26 cellular contexts compared by ENCODE assay signal in genomic region chr3:164407111-164407510, GRCh38.
"Had no signal": no experiment of that assay in that cellular context is flagged by ENCODE, and none has a peak within 500 bp of the region (broad histone marks: within the 10 kb centered on the region; RNA-seq: fewer than 3 reads in every experiment).

No MANE protein-coding gene starts in this region.

- H3K27me3 ChIP-seq: neural progenitor cell, neutrophil, ovary, right atrium auricular region, right lobe of liver, stomach, testis, thyroid gland, upper lobe of right lung had no signal

- H3K9me3 ChIP-seq: neutrophil, ovary, right atrium auricular region, right lobe of liver, testis, thyroid gland, upper lobe of right lung had no signal

- H3K36me3 ChIP-seq: left ventricle myocardium inferior, neural progenitor cell, neutrophil, ovary, right atrium auricular region, right lobe of liver, stomach, thyroid gland, upper lobe of right lung had no signal

- H3K4me1 ChIP-seq: left ventricle myocardium inferior, neural progenitor cell, right atrium auricular region, right lobe of liver, stomach, testis, thyroid gland, upper lobe of right lung had no signal

- H3K9ac ChIP-seq: neural progenitor cell had no signal

- H2AFZ ChIP-seq: neural progenitor cell had no signal

- H3K27ac ChIP-seq: left ventricle myocardium inferior, neural progenitor cell, neutrophil, ovary, right atrium auricular region, right lobe of liver, stomach, testis, thyroid gland, upper lobe of right lung had no signal

- ATAC-seq: natural killer cell; right lobe of liver; stimulated activated memory B cell treated with anti-CD40 and anti-IgM and Interleukin-4, amounts not matched to agents 10 μg/mL and 1 μg/mL and 100 μg/mL, for 72 hours; stimulated activated naive CD8-positive, alpha-beta T cell treated with anti-CD3 and anti-CD28 coated beads, Interleukin-15, Interleukin-2, amounts not matched to agents 100 U/mL and 50 U/mL, for 24 hours; upper lobe of right lung had no signal

- H3K4me3 ChIP-seq: left ventricle myocardium inferior, neural progenitor cell, ovary, right atrium auricular region, right lobe of liver, smooth muscle cell, stomach, testis, thyroid gland, upper lobe of right lung had no signal

- H3K4me2 ChIP-seq: neural progenitor cell, smooth muscle cell had no signal

- DNase-seq: hypothalamus; immature natural killer cell; kidney; left ventricle myocardium inferior; midbrain; naive B cell; natural killer cell; nephron progenitor cell; occipital lobe; ovary; right lobe of liver; stimulated activated CD4-positive, alpha-beta T cell treated with anti-CD3 and anti-CD28 coated beads, Interleukin-1b, Interleukin-23, amount 100 ng/mL, for 48 hours; stimulated activated CD4-positive, alpha-beta T cell treated with anti-CD3 and anti-CD28 coated beads, Interleukin-2, amount 100 ng/mL, for 48 hours; stimulated activated CD4-positive, alpha-beta T cell treated with anti-CD3 and anti-CD28 coated beads, Interleukin-4, amount 100 ng/mL, for 4 hours; stimulated activated CD8-positive, alpha-beta memory T cell treated with anti-CD3 and anti-CD28 coated beads, Interleukin-4, amount 100 ng/mL, for 48 hours; stimulated activated naive CD8-positive, alpha-beta T cell treated with anti-CD3 and anti-CD28 coated beads, Interleukin-15, Interleukin-2, amounts not matched to agents 100 U/mL and 50 U/mL, for 24 hours; stomach; testis; thyroid gland; trophoblast cell; upper lobe of right lung had no signal
